Comparison of ENCODE assay signal across 9 cellular contexts in the genomic region with DNA sequence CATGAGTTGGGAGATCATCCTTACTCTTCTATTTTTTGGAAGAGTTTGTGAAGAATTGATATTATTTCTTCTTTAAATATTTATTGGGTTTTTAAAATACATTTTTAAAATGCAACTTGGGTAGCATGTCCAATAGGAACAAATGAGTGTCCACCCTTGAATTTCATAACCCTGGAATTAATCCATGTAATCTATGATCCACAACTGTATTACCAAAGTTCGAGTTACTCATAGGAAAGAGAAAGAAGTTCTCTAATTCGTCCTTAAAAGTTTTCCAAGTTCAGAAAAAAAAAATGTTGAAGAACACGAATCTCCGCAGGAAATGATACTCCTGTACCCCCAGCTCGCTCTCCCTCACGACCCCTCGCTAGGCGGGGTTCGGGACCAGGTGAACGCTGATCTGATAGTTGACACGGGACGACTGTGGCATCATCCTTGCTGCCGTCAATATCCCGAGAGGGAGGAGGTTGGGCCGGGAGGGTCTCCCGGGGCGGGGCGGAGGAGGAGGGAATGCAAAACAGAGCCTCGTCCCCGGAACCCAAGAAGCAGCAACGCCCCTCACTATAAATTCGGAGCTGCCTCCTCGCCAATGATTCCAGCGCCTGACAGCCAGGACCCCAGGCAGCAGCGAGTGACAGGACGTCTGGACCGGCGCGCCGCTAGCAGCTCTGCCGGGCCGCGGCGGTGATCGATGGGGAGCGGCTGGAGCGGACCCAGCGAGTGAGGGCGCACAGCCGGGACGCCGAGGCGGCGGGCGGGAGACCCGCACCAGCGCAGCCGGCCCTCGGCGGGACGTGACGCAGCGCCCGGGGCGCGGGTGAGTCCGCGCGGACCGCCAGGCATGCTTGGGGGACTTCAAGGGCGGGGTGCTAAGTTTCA. TPM values are rescaled to one million over a fixed set of nuclear protein-coding genes. Genes with fewer than 3 reads are reported as not detected.
DNase-seq lines count a peak whose midpoint lies in the region; ATAC-seq and TF ChIP-seq lines count a peak whose summit lies in the region.
"Had no signal": no experiment of that assay in that cellular context is flagged by ENCODE, and none has a peak within 500 bp of the region (broad histone marks: within the 10 kb centered on the region; RNA-seq: fewer than 3 reads in every experiment).

A gene (plus strand): TSS at position 593 of the 879 bp plus-strand sequence. CDS start 43,133 bp downstream, outside the sequence.

- peak within 1 kb of the TSS; percentile 89 for H3K4me2 ChIP-seq in neural progenitor cell

- H3K9me3 ChIP-seq in neural progenitor cell (ENCODE audit: low read depth): no peaks in the 10 kb centered on the region

- TF ChIP-seq CTCF in AG10803 (conservative IDR thresholded peaks at IDR 0.05; ENCODE audit: low read length) (no peak), foreskin fibroblast (IDR thresholded peaks at IDR 0.05; ENCODE audit: low read depth, low read length) (no peak), neural progenitor cell (IDR thresholded peaks at IDR 0.05) (no peak)

- no peaks in the 10 kb centered on the region for H3K36me3 Mint-ChIP-seq in neural progenitor cell

- H3K36me3 ChIP-seq in neural progenitor cell: no peaks in the 10 kb centered on the region

- peak within 1 kb of the TSS; percentile 69 for H3K4me3 ChIP-seq in AG10803 (ENCODE audit: low read length)
- H3K4me3 ChIP-seq in foreskin fibroblast (ENCODE audit: low read depth in 1 of 2, low read length in 2 of 2): peak within 1 kb of the TSS; percentile 48 to 65
- peak within 1 kb of the TSS; percentile 55 for H3K4me3 ChIP-seq in neural progenitor cell

- no peaks in the 10 kb centered on the region for H3F3A ChIP-seq in neural progenitor cell (ENCODE audit: low read depth)

- DNase-seq in AG10803 (ENCODE audit: low read depth) (peak; percentile 21), OCI-M2 (lab: John Stamatoyannopoulos, UW; ENCODE audit: unreplicated experiment) (peak; percentile 2), foreskin fibroblast (peak; percentile 34 to 61), neural progenitor cell (ENCODE audit: low spot score) (peak; percentile 87), cerebellar nuclear complex (lab: John Stamatoyannopoulos, UW) (no peak)
- DNase-seq: DMS79 treated with DMSO at 0.1 percent for 48 hours had no signal

- H3K79me2 ChIP-seq in neural progenitor cell (ENCODE audit: low read depth): no peaks in the 10 kb centered on the region

- no peak for ATAC-seq in GM19351 (IDR thresholded peaks at IDR 0.05; ENCODE audit: unreplicated experiment)
- no peak for ATAC-seq in GM19328 (IDR thresholded peaks at IDR 0.05; ENCODE audit: unreplicated experiment)
- ATAC-seq in HG03442 (IDR thresholded peaks at IDR 0.05; ENCODE audit: unreplicated experiment): no peak

- H3K4me1 Mint-ChIP-seq in neural progenitor cell: peaks cover 6% of the 10 kb centered on the region

- peaks cover 14% of the 10 kb centered on the region for H3K27me3 Mint-ChIP-seq in neural progenitor cell (ENCODE audit: insufficient read depth, low read depth)

- H3K9ac ChIP-seq in neural progenitor cell: no peak within 1 kb of the TSS

- H2AFZ ChIP-seq in neural progenitor cell (replicated peaks): peak within 1 kb of the TSS; percentile 53

- no peak within 1 kb of the TSS for H3K27ac Mint-ChIP-seq in neural progenitor cell

- no peaks in the 10 kb centered on the region for H3K4me1 ChIP-seq in neural progenitor cell

- H4K20me1 ChIP-seq in neural progenitor cell (ENCODE audit: low read depth): peaks cover 4% of the 10 kb centered on the region

- H3K27me3 ChIP-seq in neural progenitor cell: peaks cover 55% of the 10 kb centered on the region

- peak within 1 kb of the TSS; percentile 91 for H3K4me3 Mint-ChIP-seq in neural progenitor cell

- H3K9me3 Mint-ChIP-seq in neural progenitor cell: no peaks in the 10 kb centered on the region

- H3K27ac ChIP-seq in neural progenitor cell: no peak within 1 kb of the TSS

RNA-seq across cellular contexts. Expression of the gene that starts here (rescaled TPM):
- 0.09 TPM in 1 of 2 replicates, not detected in the other for total RNA-seq in neural progenitor cell (ENCODE audit: low replicate concordance)

Comparison
In these comparisons a context has a peak if more than half of its experiments do, and no peak if none do; other contexts are left out.
1. Peak in DNase-seq, H3K4me3 ChIP-seq and H3K4me2 ChIP-seq in neural progenitor cell; RNA of the gene not detected or under 1 TPM.
2. DNase-seq: peak in AG10803 (single experiment), OCI-M2 (single experiment) and foreskin fibroblast (2 of 2); none in cerebellar nuclear complex (0 of 2).
3. Peak in every context shown above with its lines, with median percentiles within 50 percentile points of each other: H3K4me3 ChIP-seq.